Comparison of ENCODE assay signal across 14 cellular contexts in genomic region chr4:181592221-181592745, GRCh38.
"Had no signal": no experiment of that assay in that cellular context is flagged by ENCODE, and none has a peak within 500 bp of the region (broad histone marks: within the 10 kb centered on the region; RNA-seq: fewer than 3 reads in every experiment).

No MANE protein-coding gene starts in this region.

- DNase-seq: activated naive CD4-positive, alpha-beta T cell treated with anti-CD3 and anti-CD28 coated beads, Interleukin-2, amount 50 U/mL, for 16 hours; amniotic stem cell; effector memory CD4-positive, alpha-beta T cell; hippocampal formation; kidney glomerular epithelial cell; right lobe of liver; spleen; stimulated activated CD4-positive, alpha-beta T cell treated with anti-CD3 and anti-CD28 coated beads, Interleukin-1b, Interleukin-23, amount 100 ng/mL, for 48 hours had no signal

- H3K4me1 ChIP-seq: prostate gland, right lobe of liver, spleen, tibial nerve, vagina had no signal

- H3K27ac ChIP-seq: epithelial cell of prostate, prostate gland, right lobe of liver, spleen, vagina had no signal

- H3K27me3 ChIP-seq: right lobe of liver, spleen, tibial nerve, vagina had no signal

- H3K36me3 ChIP-seq: prostate gland, right lobe of liver, spleen, tibial nerve, vagina had no signal

- H3K9me3 ChIP-seq: prostate gland, right lobe of liver, vagina had no signal

- ATAC-seq: activated CD4-positive, CD25-positive, alpha-beta regulatory T cell treated with anti-CD3 and anti-CD28 coated beads, Interleukin-2, amount 50 U/mL, for 24 hours; right lobe of liver; stimulated activated memory B cell treated with anti-CD40 and anti-IgM and Interleukin-4, amounts not matched to agents 10 μg/mL and 1 μg/mL and 100 μg/mL, for 72 hours had no signal

- H3K4me3 ChIP-seq: prostate gland, right lobe of liver, spleen, tibial nerve, vagina had no signal
